Comparison of ENCODE assay signal across 16 cellular contexts in genomic region chr6:144681334-144681733, GRCh38.
"Had no signal": no experiment of that assay in that cellular context is flagged by ENCODE, and none has a peak within 500 bp of the region (broad histone marks: within the 10 kb centered on the region; RNA-seq: fewer than 3 reads in every experiment).

No MANE protein-coding gene starts in this region.

- H3K4me3 Mint-ChIP-seq: activated CD4-positive, alpha-beta memory T cell treated with anti-CD3 and anti-CD28 coated beads, Interleukin-2, amount 10 ng/mL, durations not matched to agents 7 days and 5 days; activated CD8-positive, alpha-beta memory T cell treated with anti-CD3 and anti-CD28 coated beads, Interleukin-2, amount 10 ng/mL, durations not matched to agents 7 days and 5 days had no signal

- H3K27ac Mint-ChIP-seq: activated CD4-positive, alpha-beta memory T cell treated with anti-CD3 and anti-CD28 coated beads, Interleukin-2, amount 10 ng/mL, durations not matched to agents 7 days and 5 days; activated CD8-positive, alpha-beta memory T cell treated with anti-CD3 and anti-CD28 coated beads, Interleukin-2, amount 10 ng/mL, durations not matched to agents 7 days and 5 days had no signal

- H3K4me2 ChIP-seq: hepatocyte had no signal

- H3K4me3 ChIP-seq: body of pancreas, dorsolateral prefrontal cortex, hepatocyte, lower lobe of right lung, tibial artery had no signal

- H3K4me1 Mint-ChIP-seq: activated CD4-positive, alpha-beta memory T cell treated with anti-CD3 and anti-CD28 coated beads, Interleukin-2, amount 10 ng/mL, durations not matched to agents 7 days and 5 days had no signal

- H3K27ac ChIP-seq: body of pancreas, hepatocyte, lower lobe of right lung, tibial artery had no signal

- H3K27me3 Mint-ChIP-seq: activated CD4-positive, alpha-beta memory T cell treated with anti-CD3 and anti-CD28 coated beads, Interleukin-2, amount 10 ng/mL, durations not matched to agents 7 days and 5 days; activated CD8-positive, alpha-beta memory T cell treated with anti-CD3 and anti-CD28 coated beads, Interleukin-2, amount 10 ng/mL, durations not matched to agents 7 days and 5 days had no signal

- H3K36me3 ChIP-seq: tibial artery had no signal

- H2AFZ ChIP-seq: hepatocyte had no signal

- FAIRE-seq: islet of Langerhans had no signal

- H3K79me2 ChIP-seq: hepatocyte had no signal

- ATAC-seq: activated CD8-positive, alpha-beta memory T cell treated with anti-CD3 and anti-CD28 coated beads, Interleukin-2, amount 10 ng/mL, durations not matched to agents 7 days and 5 days; body of pancreas; lower lobe of right lung; stimulated activated naive CD8-positive, alpha-beta T cell treated with anti-CD3 and anti-CD28 coated beads, Interleukin-15, Interleukin-2, amounts not matched to agents 100 U/mL and 50 U/mL, for 24 hours had no signal

- DNase-seq: activated CD4-positive, alpha-beta memory T cell treated with anti-CD3 and anti-CD28 coated beads, Interleukin-2, amount 10 ng/mL, durations not matched to agents 7 days and 5 days; activated CD4-positive, alpha-beta T cell treated with anti-CD3 and anti-CD28 coated beads for 4 hours; activated CD8-positive, alpha-beta memory T cell treated with anti-CD3 and anti-CD28 coated beads, Interleukin-2, amount 10 ng/mL, durations not matched to agents 7 days and 5 days; activated naive CD4-positive, alpha-beta T cell; body of pancreas; caudate nucleus; dorsolateral prefrontal cortex; foreskin fibroblast; lower lobe of right lung; stimulated activated CD4-positive, alpha-beta T cell treated with anti-CD3 and anti-CD28 coated beads, Interleukin-1b, Interleukin-23, amount 100 ng/mL, for 48 hours; stimulated activated naive CD8-positive, alpha-beta T cell treated with anti-CD3 and anti-CD28 coated beads, Interleukin-15, Interleukin-2, amounts not matched to agents 100 U/mL and 50 U/mL, for 24 hours; substantia nigra; T1000; tibial artery had no signal

- H3K27me3 ChIP-seq: body of pancreas, dorsolateral prefrontal cortex, hepatocyte, tibial artery had no signal

- H3K9me3 ChIP-seq: body of pancreas, lower lobe of right lung had no signal
